ENCODE assay signal across 12 cellular contexts in the genomic region with DNA sequence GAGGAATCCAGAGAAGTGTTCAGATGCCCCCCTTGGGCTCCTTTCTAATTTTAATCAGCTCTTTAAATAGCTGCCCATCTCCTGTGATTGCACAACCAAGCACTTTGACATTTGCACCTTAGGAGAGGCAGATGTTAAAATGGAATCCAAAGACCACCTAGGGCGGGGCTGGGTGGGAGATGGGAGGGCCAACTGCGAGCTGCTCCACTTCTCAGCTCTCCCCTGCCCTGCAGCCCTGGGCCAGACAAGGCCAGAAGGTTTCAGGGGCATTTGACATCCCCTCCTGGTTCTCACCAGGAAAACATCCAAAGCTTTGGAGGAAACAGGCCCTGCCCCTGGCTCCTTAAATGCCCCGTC.
DNase-seq lines count a peak whose midpoint lies in the region; ATAC-seq and TF ChIP-seq lines count a peak whose summit lies in the region.
"Had no signal": no experiment of that assay in that cellular context is flagged by ENCODE, and none has a peak within 500 bp of the region (broad histone marks: within the 10 kb centered on the region; RNA-seq: fewer than 3 reads in every experiment).

No MANE protein-coding gene starts in this region.

- peaks cover 7% of the 10 kb centered on the region for H3K9me3 Mint-ChIP-seq in activated CD8-positive, alpha-beta T cell treated with anti-CD3 and anti-CD28 coated beads, Interleukin-2, amount 10 ng/mL, durations not matched to agents 7 days and 5 days (ENCODE audit: insufficient read depth)

- peaks cover 57% of the 10 kb centered on the region for H3K4me1 Mint-ChIP-seq in activated CD8-positive, alpha-beta T cell treated with anti-CD3 and anti-CD28 coated beads, Interleukin-2, amount 10 ng/mL, durations not matched to agents 7 days and 5 days (ENCODE audit: low read depth)

- H3K27me3 ChIP-seq in H7 (ENCODE audit: control insufficient read depth, insufficient read depth, low read length) (no peaks in the 10 kb centered on the region), iPS-18a (ENCODE audit: control insufficient read depth, insufficient read depth, low read length) (no peaks in the 10 kb centered on the region), skeletal muscle tissue (ENCODE audit: control insufficient read depth in 3 of 3, insufficient read depth in 3 of 3, low read length in 3 of 3) (no peaks in the 10 kb centered on the region)

- peaks cover 25% of the 10 kb centered on the region for H3K4me1 ChIP-seq in iPS-18a (ENCODE audit: control insufficient read depth, low read depth, low read length)
- peaks cover 23 to 38% (median 31%) of the 10 kb centered on the region in 3 donors for H3K4me1 ChIP-seq in skeletal muscle tissue (ENCODE audit: control insufficient read depth in 3 of 3, insufficient read depth in 3 of 3, low read length in 3 of 3)

- H3K27ac Mint-ChIP-seq in activated CD8-positive, alpha-beta T cell treated with anti-CD3 and anti-CD28 coated beads, Interleukin-2, amount 10 ng/mL, durations not matched to agents 7 days and 5 days = peak overlapping the region; percentile 100

- DNase-seq in H7 = peak; percentile 62
- no peak for DNase-seq in activated CD8-positive, alpha-beta T cell treated with anti-CD3 and anti-CD28 coated beads, Interleukin-2, amount 10 ng/mL, durations not matched to agents 7 days and 5 days
- DNase-seq in NCI-H446 treated with DMSO at 0.1 percent for 48 hours (lab: John Stamatoyannopoulos, UW) = no peak
- DNase-seq in GF-D8 (lab: John Stamatoyannopoulos, UW) = no peak
- DNase-seq: amniotic stem cell, kidney glomerular epithelial cell, NCI-H1930 had no signal

- H3K4me3 Mint-ChIP-seq in activated CD8-positive, alpha-beta T cell treated with anti-CD3 and anti-CD28 coated beads, Interleukin-2, amount 10 ng/mL, durations not matched to agents 7 days and 5 days = peak overlapping the region; percentile 80

- no peaks in the 10 kb centered on the region for H3K27me3 Mint-ChIP-seq in activated CD8-positive, alpha-beta T cell treated with anti-CD3 and anti-CD28 coated beads, Interleukin-2, amount 10 ng/mL, durations not matched to agents 7 days and 5 days (ENCODE audit: low read depth)
- H3K27me3 Mint-ChIP-seq: progenitor cell of endocrine pancreas had no signal

- H3K9ac ChIP-seq in iPS-18a (ENCODE audit: low read length) (no peak overlapping the region), skeletal muscle tissue (ENCODE audit: low read depth in 1 of 3, low read length in 3 of 3) (no peak overlapping the region)

- CTCF ChIA-PET in activated CD8-positive, alpha-beta T cell treated with anti-CD3 and anti-CD28 coated beads, Interleukin-2, amount 10 ng/mL, durations not matched to agents 7 days and 5 days (lab: Charles Lee) = interaction anchor here (0.7 to 2.6 kb wide), 21 partner anchors 9 to 387 kb away, joined by 3 to 16 read pairs (median 6); a partner anchor contains a TSS

- TF ChIP-seq POLR2A in GM18505 (IDR thresholded peaks at IDR 0.05; ENCODE audit: borderline replicate concordance, extremely low read depth, insufficient read depth, insufficient read length) = no peak

- H3K27ac ChIP-seq in iPS-18a (ENCODE audit: low read length) (no peak overlapping the region), skeletal muscle tissue (ENCODE audit: low read depth, low read length) (peak overlapping the region; percentile 64)

- POLR2A ChIA-PET in activated CD8-positive, alpha-beta T cell treated with anti-CD3 and anti-CD28 coated beads, Interleukin-2, amount 10 ng/mL, durations not matched to agents 7 days and 5 days (lab: Charles Lee) = interaction anchor here (0.7 to 2.7 kb wide), 26 partner anchors 9 to 1244 kb away, joined by 3 to 52 read pairs (median 8); a partner anchor contains a TSS

- H3K36me3 Mint-ChIP-seq in activated CD8-positive, alpha-beta T cell treated with anti-CD3 and anti-CD28 coated beads, Interleukin-2, amount 10 ng/mL, durations not matched to agents 7 days and 5 days (ENCODE audit: low read depth) = peaks cover 67% of the 10 kb centered on the region

- no peak overlapping the region for H3K4me3 ChIP-seq in H7 (ENCODE audit: insufficient read depth, low read depth, low read length)
- peak overlapping the region; percentile 5 for H3K4me3 ChIP-seq in iPS-18a (ENCODE audit: low read length)
- H3K4me3 ChIP-seq in skeletal muscle tissue (ENCODE audit: low read length in 3 of 3) = peak overlapping the region in 1 of 3 donors; percentile 17

- ATAC-seq in activated CD8-positive, alpha-beta T cell treated with anti-CD3 and anti-CD28 coated beads, Interleukin-2, amount 10 ng/mL, durations not matched to agents 7 days and 5 days = peak; percentile 29
- ATAC-seq in HG03280 (IDR thresholded peaks at IDR 0.05; ENCODE audit: unreplicated experiment) (no peak), GM18505 (IDR thresholded peaks at IDR 0.05; ENCODE audit: unreplicated experiment) (no peak)

- H3K9me3 ChIP-seq in iPS-18a (ENCODE audit: control insufficient read depth, low read depth, low read length) (no peaks in the 10 kb centered on the region), skeletal muscle tissue (ENCODE audit: control insufficient read depth in 3 of 3, low read length in 3 of 3) (no peaks in the 10 kb centered on the region)

- H3K36me3 ChIP-seq in H7 (replicated peaks; ENCODE audit: control insufficient read depth, insufficient read depth, low read length) (no peaks in the 10 kb centered on the region), iPS-18a (ENCODE audit: control insufficient read depth, low read depth, low read length) (no peaks in the 10 kb centered on the region), skeletal muscle tissue (ENCODE audit: control insufficient read depth in 3 of 3, insufficient read depth in 3 of 3, low read length in 3 of 3) (peaks cover 9 to 16% (median 13%) of the 10 kb centered on the region in 3 donors)
